Comparison of ENCODE assay signal across 2 cellular contexts in genomic region chr6:30317913-30318589, GRCh38.
TF ChIP-seq lines count a peak whose summit lies in the region.

No MANE protein-coding gene starts in this region.

TF ChIP-seq in WTC11, 78 proteins besides CTCF, POLR2A, EP300 and RAD21:
- no peak for TF ChIP-seq ZNF219 (CRISPR knock-in tag; IDR thresholded peaks at IDR 0.05; ENCODE audit: borderline replicate concordance)
- no peak for TF ChIP-seq SMAD4 (CRISPR knock-in tag; IDR thresholded peaks at IDR 0.05)
- no peak for TF ChIP-seq ZMAT4 (CRISPR knock-in tag; IDR thresholded peaks at IDR 0.05)

TF ChIP-seq in H1, 55 proteins besides CTCF, POLR2A, EP300 and RAD21:
- TF ChIP-seq SRF (IDR thresholded peaks at IDR 0.05; ENCODE audit: low read depth, low read length) (no peak), GABPA (IDR thresholded peaks at IDR 0.05; ENCODE audit: borderline replicate concordance, insufficient read depth, low read length) (no peak), SAP30 (IDR thresholded peaks at IDR 0.05; ENCODE audit: insufficient read depth, insufficient replicate concordance, low read length) (no peak), YY1 (IDR thresholded peaks at IDR 0.05; ENCODE audit: low read depth, low read length) (no peak), KDM1A (IDR thresholded peaks at IDR 0.05; ENCODE audit: borderline replicate concordance, low read length) (no peak), RBBP5 (IDR thresholded peaks at IDR 0.05; ENCODE audit: borderline replicate concordance, low read depth, low read length) (no peak)
- TF ChIP-seq, protein P1, sequence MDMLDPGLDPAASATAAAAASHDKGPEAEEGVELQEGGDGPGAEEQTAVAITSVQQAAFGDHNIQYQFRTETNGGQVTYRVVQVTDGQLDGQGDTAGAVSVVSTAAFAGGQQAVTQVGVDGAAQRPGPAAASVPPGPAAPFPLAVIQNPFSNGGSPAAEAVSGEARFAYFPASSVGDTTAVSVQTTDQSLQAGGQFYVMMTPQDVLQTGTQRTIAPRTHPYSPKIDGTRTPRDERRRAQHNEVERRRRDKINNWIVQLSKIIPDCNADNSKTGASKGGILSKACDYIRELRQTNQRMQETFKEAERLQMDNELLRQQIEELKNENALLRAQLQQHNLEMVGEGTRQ (IDR thresholded peaks at IDR 0.05; ENCODE audit: low read length): no peak
